Comparison of ENCODE assay signal across 21 cellular contexts in genomic region chr2:102489646-102490045, GRCh38. TPM values are rescaled to one million over a fixed set of nuclear protein-coding genes. Genes with fewer than 3 reads are reported as not detected.
DNase-seq lines count a peak whose midpoint lies in the region; ATAC-seq and TF ChIP-seq lines count a peak whose summit lies in the region.
"Had no signal": no experiment of that assay in that cellular context is flagged by ENCODE, and none has a peak within 500 bp of the region (broad histone marks: within the 10 kb centered on the region; RNA-seq: fewer than 3 reads in every experiment).

No MANE protein-coding gene starts in this region.

- no peak for TF ChIP-seq POLR2A in esophagus squamous epithelium (IDR thresholded peaks at IDR 0.05)

- peaks cover 31% of the 10 kb centered on the region for H3K4me1 Mint-ChIP-seq in stimulated activated naive CD8-positive, alpha-beta T cell treated with anti-CD3 and anti-CD28 coated beads, Interleukin-15, amount 100 ng/mL, for 72 hours

- no peak overlapping the region for H3K14ac ChIP-seq in trophoblast cell (ENCODE audit: low read length)

- no TSS peak for BruUV-seq in PC-3 (replicated peaks; lab: Mats Ljungman, UMichigan)

- POLR2A ChIA-PET in PC-3 (lab: Charles Lee; ENCODE audit: unreplicated experiment), result no interaction called here

- no peak overlapping the region for H3K18ac ChIP-seq in trophoblast cell (ENCODE audit: low read length)

- H3K27me3 Mint-ChIP-seq in stimulated activated naive CD8-positive, alpha-beta T cell treated with anti-CD3 and anti-CD28 coated beads, Interleukin-15, amount 100 ng/mL, for 72 hours, result peaks cover 52% of the 10 kb centered on the region

- CTCF ChIA-PET in PC-3 (lab: Charles Lee), result no interaction called here

- H3K4me3 Mint-ChIP-seq in stimulated activated naive CD8-positive, alpha-beta T cell treated with anti-CD3 and anti-CD28 coated beads, Interleukin-15, amount 100 ng/mL, for 72 hours, result peak overlapping the region in 1 of 2 donors; percentile 24
- H3K4me3 Mint-ChIP-seq: activated CD4-positive, alpha-beta T cell treated with anti-CD3 and anti-CD28 coated beads for 36 hours had no signal

- H4K91ac ChIP-seq in trophoblast cell (ENCODE audit: low read depth, low read length), result no peak overlapping the region

- H2BK120ac ChIP-seq in trophoblast cell (ENCODE audit: insufficient read depth, low read length, poor library complexity), result no peak overlapping the region

- H3K9ac ChIP-seq in PC-3 (ENCODE audit: low read length) (no peak overlapping the region), trophoblast cell (ENCODE audit: low read length) (no peak overlapping the region)
- H3K9ac ChIP-seq: BLaER1 had no signal

- H3K27ac Mint-ChIP-seq in stimulated activated naive CD8-positive, alpha-beta T cell treated with anti-CD3 and anti-CD28 coated beads, Interleukin-15, amount 100 ng/mL, for 72 hours, result no peak overlapping the region
- H3K27ac Mint-ChIP-seq: activated CD4-positive, alpha-beta T cell treated with anti-CD3 and anti-CD28 coated beads for 36 hours had no signal

- intact Hi-C loops in PC-3 (cut with micrococcal nuclease) (no loop called here), esophagus squamous epithelium (cut with DNase I) (no loop called here)

- H3K27ac ChIP-seq in PC-3 (ENCODE audit: low read length), result no peak overlapping the region
- peak overlapping the region in 3 of 4 donors; percentile 19 to 57 (median 52) for H3K27ac ChIP-seq in esophagus squamous epithelium
- H3K27ac ChIP-seq in trophoblast cell (ENCODE audit: low read depth, low read length), result no peak overlapping the region
- H3K27ac ChIP-seq: A549, adrenal gland, BLaER1, upper lobe of right lung had no signal

- H3K36me3 ChIP-seq in PC-3 (ENCODE audit: low read depth, low read length), result no peaks in the 10 kb centered on the region
- H3K36me3 ChIP-seq in esophagus squamous epithelium, result no peaks in the 10 kb centered on the region
- H3K36me3 ChIP-seq in trophoblast cell (ENCODE audit: control insufficient read depth in 1 of 2, insufficient read depth in 2 of 2, low read length in 2 of 2), result no peaks in the 10 kb centered on the region
- H3K36me3 ChIP-seq: adrenal gland, BLaER1, upper lobe of right lung had no signal

- peaks cover 14% of the 10 kb centered on the region for H3K4me1 ChIP-seq in PC-3 (ENCODE audit: insufficient read depth, low read length)
- peaks cover 9 to 42% (median 9%) of the 10 kb centered on the region in 3 donors for H3K4me1 ChIP-seq in esophagus squamous epithelium
- peaks cover 8 to 16% of the 10 kb centered on the region in 2 experiments for H3K4me1 ChIP-seq in trophoblast cell (ENCODE audit: control insufficient read depth in 1 of 2, insufficient read depth in 2 of 2, low read length in 2 of 2)
- H3K4me1 ChIP-seq: A549, adrenal gland, upper lobe of right lung had no signal

- no peak overlapping the region for H4K12ac ChIP-seq in trophoblast cell (ENCODE audit: low read depth, low read length)

- no peak overlapping the region for H2BK12ac ChIP-seq in trophoblast cell (ENCODE audit: low read length)

- H3K9me3 Mint-ChIP-seq in stimulated activated naive CD8-positive, alpha-beta T cell treated with anti-CD3 and anti-CD28 coated beads, Interleukin-15, amount 100 ng/mL, for 72 hours, result peaks cover 10 to 22% of the 10 kb centered on the region in 2 donors

- H3K9me3 ChIP-seq in PC-3 (ENCODE audit: low read length) (no peaks in the 10 kb centered on the region), esophagus squamous epithelium (no peaks in the 10 kb centered on the region), trophoblast cell (ENCODE audit: insufficient read depth, low read depth, low read length) (peaks cover 2% of the 10 kb centered on the region)
- H3K9me3 ChIP-seq: adrenal gland, upper lobe of right lung had no signal

- DNase-seq in stimulated activated naive CD8-positive, alpha-beta T cell treated with anti-CD3 and anti-CD28 coated beads, Interleukin-15, amount 100 ng/mL, for 72 hours, result peak in 1 of 2 donors; percentile 26
- no peak for DNase-seq in stimulated activated naive CD8-positive, alpha-beta T cell treated with anti-CD3 and anti-CD28 coated beads, Interleukin-15, Interleukin-2, amounts not matched to agents 100 U/mL and 50 U/mL, for 24 hours
- DNase-seq in PC-3 (peak; percentile 29), esophagus squamous epithelium (lab: John Stamatoyannopoulos, UW) (no peak), activated gamma-delta T cell treated with Interleukin-2 at 50 U/mL for 16 hours (no peak), C1 segment of cervical spinal cord (lab: John Stamatoyannopoulos, UW) (no peak), trophoblast cell (no peak)
- DNase-seq: activated CD4-positive, alpha-beta T cell treated with anti-CD3 and anti-CD28 coated beads for 36 hours; adrenal gland; DND-41; kidney glomerular epithelial cell; mammary epithelial cell; NCI-H1694 treated with DMSO at 0.1 percent for 48 hours; occipital lobe; SHP77 treated with DMSO at 0.1 percent for 48 hours; stimulated activated CD4-positive, alpha-beta T cell treated with anti-CD3 and anti-CD28 coated beads, Interleukin-4, amount 100 ng/mL, for 24 hours; upper lobe of right lung had no signal

- H3K4me3 ChIP-seq in PC-3 (ENCODE audit: low read length) (no peak overlapping the region), esophagus squamous epithelium (no peak overlapping the region), trophoblast cell (ENCODE audit: low read depth, low read length) (no peak overlapping the region)
- H3K4me3 ChIP-seq: A549, adrenal gland, BLaER1, upper lobe of right lung had no signal

- no peaks in the 10 kb centered on the region for H3K9me2 ChIP-seq in PC-3 (replicated peaks; ENCODE audit: low read length)

- no peak overlapping the region for H3K23ac ChIP-seq in trophoblast cell (ENCODE audit: low read length)

- no peaks in the 10 kb centered on the region for H3F3A ChIP-seq in PC-3 (ENCODE audit: low read length, unreplicated experiment)

- H3K4me2 ChIP-seq in PC-3 (ENCODE audit: low read length) (no peak overlapping the region), trophoblast cell (ENCODE audit: low read length) (no peak overlapping the region)
- H3K4me2 ChIP-seq: A549, BLaER1 had no signal

- 77 to 83% methylated on average over 1 of the region's 1 CpG for WGBS in esophagus squamous epithelium, 2 donors
- WGBS in trophoblast cell (ENCODE audit: extremely low coverage, insufficient coverage, insufficient read length), result no CpG with 5 or more reads among the region's 1 CpG

- H3K79me1 ChIP-seq in trophoblast cell (ENCODE audit: low read length), result peaks cover 9% of the 10 kb centered on the region

- peak; percentile 94 for ATAC-seq in stimulated activated naive CD8-positive, alpha-beta T cell treated with anti-CD3 and anti-CD28 coated beads, Interleukin-15, amount 100 ng/mL, for 72 hours
- ATAC-seq in stimulated activated naive CD8-positive, alpha-beta T cell treated with anti-CD3 and anti-CD28 coated beads, Interleukin-15, Interleukin-2, amounts not matched to agents 100 U/mL and 50 U/mL, for 24 hours, result no peak
- ATAC-seq in PC-3 (no peak), HG02852 (IDR thresholded peaks at IDR 0.05; ENCODE audit: unreplicated experiment) (no peak)
- ATAC-seq: A549; activated CD4-positive, alpha-beta T cell treated with anti-CD3 and anti-CD28 coated beads for 36 hours; HepG2; upper lobe of right lung had no signal

- H2BK5ac ChIP-seq in trophoblast cell (ENCODE audit: low read depth, low read length, poor library complexity), result no peak overlapping the region

- H4K20me1 ChIP-seq in PC-3 (ENCODE audit: low read length), result no peaks in the 10 kb centered on the region
- H4K20me1 ChIP-seq: BLaER1 had no signal

- no peaks in the 10 kb centered on the region for H3K79me2 ChIP-seq in PC-3 (ENCODE audit: low read length)
- no peaks in the 10 kb centered on the region for H3K79me2 ChIP-seq in trophoblast cell (ENCODE audit: control insufficient read depth, insufficient read depth, low read length, poor library complexity)

- no peaks in the 10 kb centered on the region for H3K27me3 ChIP-seq in PC-3 (ENCODE audit: low read length)
- peaks cover 0 to 3% (median 0%) of the 10 kb centered on the region in 4 donors for H3K27me3 ChIP-seq in esophagus squamous epithelium
- H3K27me3 ChIP-seq in trophoblast cell (ENCODE audit: insufficient read depth, low read length), result no peaks in the 10 kb centered on the region
- H3K27me3 ChIP-seq: adrenal gland, BLaER1, upper lobe of right lung had no signal

- no peak overlapping the region for H4K8ac ChIP-seq in trophoblast cell (ENCODE audit: low read depth, low read length)

- H2AFZ ChIP-seq in PC-3 (ENCODE audit: low read length), result no peak overlapping the region
- H2AFZ ChIP-seq in trophoblast cell (ENCODE audit: insufficient read depth, low read length, poor library complexity), result no peak overlapping the region

- TF ChIP-seq CTCF in PC-3 (conservative IDR thresholded peaks at IDR 0.05; ENCODE audit: low read depth, low read length), result no peak
- no peak for TF ChIP-seq CTCF in esophagus squamous epithelium (IDR thresholded peaks at IDR 0.05)

- no peak overlapping the region for H3K4ac ChIP-seq in trophoblast cell (ENCODE audit: low read depth, low read length)

- no peak overlapping the region for H2AK5ac ChIP-seq in trophoblast cell (ENCODE audit: low read length)

RNA-seq across cellular contexts. Expression of gene SLC9A4, which starts 16.6 kb away (rescaled TPM):
- total RNA-seq in PC-3 (2014; rRNA removed) (0.04 TPM in 1 of 2 replicates, not detected in the other), esophagus squamous epithelium (under 1 TPM; 0.40 to 0.76 (median 0.47) TPM)
- polyA plus RNA-seq in trophoblast cell (2013), result 0.15 TPM in 2 replicates
- total RNA-seq: adrenal gland, HepG2, upper lobe of right lung had no signal
- polyA plus RNA-seq: A549, adrenal gland, HepG2, mammary epithelial cell had no signal

Comparison
In these comparisons a context has a peak if more than half of its experiments do, and no peak if none do; other contexts are left out.
1. H3K27ac ChIP-seq: peak in esophagus squamous epithelium (3 of 4); none in PC-3 (single experiment) and trophoblast cell (single experiment).